8 cellular contexts compared by ENCODE assay signal in the genomic region with DNA sequence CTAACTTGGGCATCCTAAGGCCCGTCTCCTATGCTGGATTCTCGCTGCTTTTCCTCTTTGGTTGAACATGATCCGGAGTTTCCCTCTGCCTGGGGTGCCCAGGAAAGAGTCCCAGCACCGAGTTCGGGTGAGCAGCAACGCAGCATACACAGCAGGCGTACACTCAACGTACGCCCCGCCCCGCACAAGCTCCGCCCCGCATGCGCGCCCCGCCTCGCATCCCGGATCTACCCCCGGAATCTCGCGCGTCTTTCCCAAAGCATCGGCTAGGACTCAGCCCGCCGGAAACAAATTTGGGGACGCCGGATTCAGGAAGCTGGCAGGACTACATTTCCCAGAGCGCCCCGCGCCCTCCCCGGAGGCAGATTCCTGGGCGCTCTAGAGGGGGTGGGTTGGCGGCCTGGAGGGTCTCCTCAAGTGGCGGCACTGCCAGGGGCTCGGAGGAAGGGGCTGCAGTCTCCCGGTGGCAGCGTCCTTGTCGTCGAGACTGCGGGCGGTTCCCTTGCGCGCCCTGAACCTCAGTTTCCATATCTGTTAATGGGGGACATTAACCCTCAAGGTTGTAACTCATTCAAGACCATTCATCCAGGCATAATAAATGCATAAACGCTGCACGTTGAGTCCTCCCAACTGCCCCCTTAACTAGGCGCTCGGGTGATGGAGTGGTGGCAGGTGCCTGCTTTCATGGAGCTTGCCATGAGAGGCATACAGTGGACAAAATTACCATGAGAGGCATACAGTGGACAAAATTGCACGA. TPM values are rescaled to one million over a fixed set of nuclear protein-coding genes. Genes with fewer than 3 reads are reported as not detected.
DNase-seq lines count a peak whose midpoint lies in the region; ATAC-seq, FAIRE-seq and TF ChIP-seq lines count a peak whose summit lies in the region.

No MANE protein-coding gene starts in this region.

- no peaks in the 10 kb centered on the region for H3K9me3 ChIP-seq in uterus

- peak overlapping the region; percentile 91 to 92 for H3K27ac ChIP-seq in uterus

- in situ Hi-C loops in astrocyte of the cerebellum (cut with HindIII; ENCODE audit: low sequenced_read_pairs): loop anchor here (5.0 kb wide), 1 partner anchor 49 kb away; no protein-coding TSS in a partner anchor

- TF ChIP-seq POLR2A in GM12892 (IDR thresholded peaks at IDR 0.05; ENCODE audit: low read depth, low read length): peak; percentile 73; the same call in 1 of the 2 replicates
- TF ChIP-seq POLR2A in uterus (IDR thresholded peaks at IDR 0.05): peak; percentile 82 to 85

- H3K4me3 ChIP-seq in astrocyte of the cerebellum (ENCODE audit: low read depth, low read length) (peak overlapping the region; percentile 49), uterus (peak overlapping the region; percentile 54 to 67)

- peaks cover 0 to 15% of the 10 kb centered on the region in 2 donors for H3K4me1 ChIP-seq in uterus

- no peaks in the 10 kb centered on the region for H3K27me3 ChIP-seq in uterus

- no peaks in the 10 kb centered on the region for H3K36me3 ChIP-seq in uterus

- no peak for TF ChIP-seq CTCF in astrocyte of the cerebellum (IDR thresholded peaks at IDR 0.05; ENCODE audit: low read depth, low read length, missing control alignments)
- peak in 1 of 4 experiments; percentile 8 for TF ChIP-seq CTCF in uterus (IDR thresholded peaks at IDR 0.05)

- DNase-seq in GM12892 (ENCODE audit: insufficient read length) (peak; percentile 78), NCI-H1694 treated with DMSO at 0.1 percent for 48 hours (lab: John Stamatoyannopoulos, UW) (peak; percentile 92), T-helper 22 cell (ENCODE audit: low read depth) (peak; percentile 74), astrocyte of the cerebellum (ENCODE audit: low read depth) (peak; percentile 83), hepatic stellate cell (ENCODE audit: low spot score) (peak; percentile 98), putamen (ENCODE audit: low spot score) (peak; percentile 98), uterus (peak; percentile 96 to 97)

- intact Hi-C loops in uterus (cut with DNase I; ENCODE audit: low total_unique reads): loop anchor here (5.0 kb wide), 1 partner anchor 34 kb away; a partner anchor contains a TSS

- ATAC-seq in HG02840 (IDR thresholded peaks at IDR 0.05; ENCODE audit: low FRiP score, unreplicated experiment): peak; percentile 46

- FAIRE-seq in GM12892 (lab: Jason Lieb, UNC): peak; percentile 94

RNA-seq across cellular contexts. Expression of a gene that starts 1.8 kb away (rescaled TPM):
- polyA plus RNA-seq in GM12892 (2012; ENCODE audit: missing spikeins): 3.0 TPM
- total RNA-seq in uterus: 10 to 100 TPM; 11.0 to 31.2 (median 20.2) TPM

RNA-seq across cellular contexts. Expression of a gene that starts 19.4 kb away (rescaled TPM):
- not detected for polyA plus RNA-seq in GM12892 (2012; ENCODE audit: missing spikeins)
- not detected for total RNA-seq in uterus

RNA-seq across cellular contexts. Expression of a gene that starts 26.4 kb away (rescaled TPM):
- polyA plus RNA-seq in GM12892 (2012; ENCODE audit: missing spikeins): not detected
- total RNA-seq in uterus: 1 to 10 TPM in 1 of 4 donors, not detected in 3; 4.6 TPM

RNA-seq across cellular contexts. Expression of a gene that starts 33.7 kb away (rescaled TPM):
- polyA plus RNA-seq in GM12892 (2012; ENCODE audit: missing spikeins): 4.1 TPM
- 10 to 100 TPM in 3 of 4 donors, 1 to 10 TPM in 1; 7.9 to 70.6 (median 21.5) TPM for total RNA-seq in uterus

RNA-seq across cellular contexts. Expression of a gene that starts 34.4 kb away (rescaled TPM):
- polyA plus RNA-seq in GM12892 (2012; ENCODE audit: missing spikeins): 0.40 TPM
- 1 to 10 TPM in 1 of 4 donors, under 1 TPM in 1, not detected in 2; 0.67 to 3.5 TPM for total RNA-seq in uterus

Comparison
In these comparisons a context has a peak if more than half of its experiments do, and no peak if none do; other contexts are left out.
1. Peak in every context shown above with its lines: DNase-seq, ATAC-seq, H3K4me3 ChIP-seq and H3K27ac ChIP-seq.